ENCODE assay signal across 8 cellular contexts in genomic region chr13:48235100-48235813, GRCh38. TPM values are rescaled to one million over a fixed set of nuclear protein-coding genes. Genes with fewer than 3 reads are reported as not detected.
DNase-seq lines count a peak whose midpoint lies in the region; ATAC-seq and TF ChIP-seq lines count a peak whose summit lies in the region.

No MANE protein-coding gene starts in this region.

- H3K4me1 ChIP-seq in SJSA1 (replicated peaks) (peaks cover 18% of the 10 kb centered on the region), upper lobe of left lung (peaks cover 45 to 59% (median 57%) of the 10 kb centered on the region in 4 donors)
- peaks cover 43% of the 10 kb centered on the region for H3K4me1 ChIP-seq in effector memory CD4-positive, alpha-beta T cell (ENCODE audit: control insufficient read depth, insufficient read depth, low read length, poor library complexity, severe bottlenecking)

- H3K9me3 Mint-ChIP-seq in activated T-cell treated with anti-CD3 and anti-CD28 coated beads, Interleukin-2, amount 50 U/mL, for 72 hours: no peaks in the 10 kb centered on the region
- no peaks in the 10 kb centered on the region for H3K9me3 Mint-ChIP-seq in mesothelial cell of epicardium

- H3K4me1 Mint-ChIP-seq in activated T-cell treated with anti-CD3 and anti-CD28 coated beads, Interleukin-2, amount 50 U/mL, for 72 hours (ENCODE audit: low read depth): peaks cover 57% of the 10 kb centered on the region
- peaks cover 45% of the 10 kb centered on the region for H3K4me1 Mint-ChIP-seq in mesothelial cell of epicardium

- no peaks in the 10 kb centered on the region; the same call in 1 of the 2 replicates for H3K27me3 ChIP-seq in SJSA1 (replicated peaks)
- no peaks in the 10 kb centered on the region for H3K27me3 ChIP-seq in effector memory CD4-positive, alpha-beta T cell (replicated peaks; ENCODE audit: control insufficient read depth, insufficient read depth, low read length, poor library complexity, severe bottlenecking)
- no peaks in the 10 kb centered on the region for H3K27me3 ChIP-seq in upper lobe of left lung

- TF ChIP-seq EP300 in upper lobe of left lung (IDR thresholded peaks at IDR 0.05): no peak

- no peaks in the 10 kb centered on the region for H3K9me3 ChIP-seq in SJSA1 (replicated peaks)
- H3K9me3 ChIP-seq in effector memory CD4-positive, alpha-beta T cell (ENCODE audit: control insufficient read depth, low read length): no peaks in the 10 kb centered on the region
- H3K9me3 ChIP-seq in upper lobe of left lung: no peaks in the 10 kb centered on the region

- peak in 2 of 4 donors; percentile 27 to 45 for TF ChIP-seq POLR2A in upper lobe of left lung (IDR thresholded peaks at IDR 0.05)

- ATAC-seq in activated T-cell treated with anti-CD3 and anti-CD28 coated beads, Interleukin-2, amount 50 U/mL, for 72 hours (replicated peaks in 1 of 2): peak; percentile 37 to 42
- ATAC-seq in HG02870 (IDR thresholded peaks at IDR 0.05; ENCODE audit: unreplicated experiment): peak; percentile 65
- peak in 1 of 2 donors; percentile 42 for ATAC-seq in upper lobe of left lung (ENCODE audit: low FRiP score in 2 of 2)

- 3 to 6% methylated on average over 9 of the region's 9 CpGs for WGBS in upper lobe of left lung, 2 donors

- H3K4me3 ChIP-seq in SJSA1 (peak overlapping the region; percentile 98), upper lobe of left lung (peak overlapping the region; percentile 42 to 95 (median 91))
- H3K4me3 ChIP-seq in effector memory CD4-positive, alpha-beta T cell (ENCODE audit: insufficient read depth, low read depth, low read length, poor library complexity, severe bottlenecking): peak overlapping the region; percentile 99

- H3K27me3 Mint-ChIP-seq in activated T-cell treated with anti-CD3 and anti-CD28 coated beads, Interleukin-2, amount 50 U/mL, for 72 hours (ENCODE audit: low read depth): no peaks in the 10 kb centered on the region
- no peaks in the 10 kb centered on the region for H3K27me3 Mint-ChIP-seq in mesothelial cell of epicardium (ENCODE audit: low read depth)

- peak overlapping the region; percentile 85 to 92 for H3K4me3 Mint-ChIP-seq in activated T-cell treated with anti-CD3 and anti-CD28 coated beads, Interleukin-2, amount 50 U/mL, for 72 hours
- H3K4me3 Mint-ChIP-seq in mesothelial cell of epicardium: peak overlapping the region; percentile 63

- H3K36me3 Mint-ChIP-seq in activated T-cell treated with anti-CD3 and anti-CD28 coated beads, Interleukin-2, amount 50 U/mL, for 72 hours (ENCODE audit: insufficient read depth in 2 of 2): peaks cover 4% of the 10 kb centered on the region in 2 donors
- peaks cover under 1% of the 10 kb centered on the region for H3K36me3 Mint-ChIP-seq in mesothelial cell of epicardium

- H3K27ac Mint-ChIP-seq in activated T-cell treated with anti-CD3 and anti-CD28 coated beads, Interleukin-2, amount 50 U/mL, for 72 hours: peak overlapping the region; percentile 89
- peak overlapping the region; percentile 86 for H3K27ac Mint-ChIP-seq in mesothelial cell of epicardium

- TF ChIP-seq CTCF in mesothelial cell of epicardium (IDR thresholded peaks at IDR 0.05; ENCODE audit: unreplicated experiment) (no peak), upper lobe of left lung (IDR thresholded peaks at IDR 0.05) (no peak)

- peak in 1 of 2 donors; percentile 34 for DNase-seq in activated T-cell treated with anti-CD3 and anti-CD28 coated beads, Interleukin-2, amount 50 U/mL, for 72 hours
- DNase-seq in activated T-cell treated with anti-CD3 and anti-CD28 coated beads for 4 hours (no peak), SJSA1 (ENCODE audit: low read depth in 1 of 2, low spot score in 2 of 2) (peak in 1 of 2 experiments; percentile 43), mesothelial cell of epicardium (ENCODE audit: low spot score in 2 of 2, unreplicated experiment in 2 of 2) (no peak), upper lobe of left lung (peak in 1 of 2 donors; percentile 67), NCI-H748 treated with DMSO at 0.1 percent for 48 hours (lab: John Stamatoyannopoulos, UW) (no peak)
- peak in 1 of 3 donors; percentile 2 for DNase-seq in effector memory CD4-positive, alpha-beta T cell

- H3K36me3 ChIP-seq in SJSA1 (peaks cover 9% of the 10 kb centered on the region), upper lobe of left lung (peaks cover 0 to 7% (median 4%) of the 10 kb centered on the region in 4 donors)
- peaks cover 7% of the 10 kb centered on the region for H3K36me3 ChIP-seq in effector memory CD4-positive, alpha-beta T cell (ENCODE audit: control insufficient read depth, insufficient read depth, low read length)

- H3K27ac ChIP-seq in SJSA1 (peak overlapping the region; percentile 89), upper lobe of left lung (peak overlapping the region; percentile 98 to 100 (median 100))
- peak overlapping the region; percentile 95 for H3K27ac ChIP-seq in effector memory CD4-positive, alpha-beta T cell (ENCODE audit: insufficient read depth, low read length, poor library complexity, severe bottlenecking)

RNA-seq across cellular contexts. Expression of gene ITM2B, which starts 2.3 kb away (rescaled TPM):
- 100 to 1,000 TPM; 109 to 111 TPM for total RNA-seq in activated T-cell treated with anti-CD3 and anti-CD28 coated beads, Interleukin-2, amount 50 U/mL, for 72 hours
- total RNA-seq in SJSA1 (2014; rRNA removed; shearing (Covaris generic)): 142 and 172 TPM in 2 replicates
- total RNA-seq in mesothelial cell of epicardium: 244 to 250 TPM (median 249 TPM) in 3 replicates
- 100 to 1,000 TPM in 5 of 6 donors, 10 to 100 TPM in 1; 90.1 to 854 (median 640) TPM for total RNA-seq in upper lobe of left lung
